ENCODE assay signal across 17 cellular contexts in genomic region chr3:8458711-8459110, GRCh38. TPM values are rescaled to one million over a fixed set of nuclear protein-coding genes. Genes with fewer than 3 reads are reported as not detected.
DNase-seq lines count a peak whose midpoint lies in the region; ATAC-seq, FAIRE-seq and TF ChIP-seq lines count a peak whose summit lies in the region.
"Had no signal": no experiment of that assay in that cellular context is flagged by ENCODE, and none has a peak within 500 bp of the region (broad histone marks: within the 10 kb centered on the region; RNA-seq: fewer than 3 reads in every experiment).

No MANE protein-coding gene starts in this region.

- TF ChIP-seq POLR2A in IMR-90 (IDR thresholded peaks at IDR 0.05; ENCODE audit: low read depth, low read length), result no peak

- peak overlapping the region; percentile 77 for H3K56ac ChIP-seq in IMR-90 (ENCODE audit: extremely low read depth, insufficient read depth, low read length)

- peak overlapping the region; percentile 42 to 72; a peak in 3 of 4 replicates for H4K8ac ChIP-seq in IMR-90 (ENCODE audit: low read depth in 2 of 2, low read length in 2 of 2)

- H3K9me3 ChIP-seq in IMR-90 (ENCODE audit: control insufficient read depth, insufficient read depth, low read length) (no peaks in the 10 kb centered on the region), fibroblast of lung (ENCODE audit: control insufficient read depth, insufficient read depth, low read depth, low read length) (no peaks in the 10 kb centered on the region)
- H3K9me3 ChIP-seq: esophagus muscularis mucosa had no signal

- H3K4me2 ChIP-seq in IMR-90 (ENCODE audit: low read depth, low read length) (peak overlapping the region; percentile 24; the same call in 1 of the 2 replicates), fibroblast of lung (ENCODE audit: extremely low read depth, insufficient read depth, low read length) (peak overlapping the region; percentile 44)

- peak overlapping the region; percentile 62 for H4K5ac ChIP-seq in IMR-90 (ENCODE audit: low read depth, low read length)

- peak overlapping the region; percentile 96 for H4K91ac ChIP-seq in IMR-90 (ENCODE audit: insufficient read depth, low read depth, low read length)

- peak overlapping the region; percentile 97 for H3K23ac ChIP-seq in IMR-90 (ENCODE audit: low read depth, low read length)

- peak overlapping the region; percentile 65 for H2AK5ac ChIP-seq in IMR-90 (ENCODE audit: low read depth, low read length)

- dilution Hi-C loops in IMR-90 (cut with HindIII; ENCODE audit: low sequenced_read_pairs, unreplicated experiment), result no loop called here

- peaks cover 0 to 4% (median 0%) of the 10 kb centered on the region in 9 donors for H3K9me3 Mint-ChIP-seq in naive thymus-derived CD8-positive, alpha-beta T cell
- H3K9me3 Mint-ChIP-seq: central memory CD8-positive, alpha-beta T cell; T-helper 1 cell treated with Interleukin-12 subunit alpha and Interleukin-12 subunit beta and Interleukin-4 antibody, amounts not matched to agents 30 μg/mL and 1 μg/mL, for 36 hours had no signal

- H4K20me1 ChIP-seq in IMR-90 (ENCODE audit: insufficient read depth, low read length) (no peaks in the 10 kb centered on the region), fibroblast of lung (ENCODE audit: control insufficient read depth, extremely low read depth, insufficient read depth, low read length) (no peaks in the 10 kb centered on the region)

- H3K79me2 ChIP-seq in fibroblast of lung (ENCODE audit: control insufficient read depth, insufficient read depth, low read length), result no peaks in the 10 kb centered on the region

- intact Hi-C loops in IMR-90 (cut with micrococcal nuclease), result loop anchor here (1.0 to 5.0 kb wide), 2 partner anchors 25 to 44 kb away; partner anchors contain the start of gene LMCD1
- intact Hi-C loops in posterior vena cava (cut with DNase I), result loop anchor here in 1 of 2 donors (5.0 kb wide), 1 partner anchor 39 kb away; no protein-coding TSS in a partner anchor

- no peaks in the 10 kb centered on the region for H3K4me1 Mint-ChIP-seq in naive thymus-derived CD8-positive, alpha-beta T cell
- H3K4me1 Mint-ChIP-seq: CD4-positive, CD25-positive, alpha-beta regulatory T cell; central memory CD8-positive, alpha-beta T cell had no signal

- peak; percentile 50 for ATAC-seq in IMR-90 (ENCODE audit: low read depth)
- no peak for ATAC-seq in HG02588 (IDR thresholded peaks at IDR 0.05; ENCODE audit: unreplicated experiment)
- ATAC-seq in naive thymus-derived CD8-positive, alpha-beta T cell, result no peak

- H3K9me1 ChIP-seq in IMR-90 (ENCODE audit: insufficient read depth, low read length), result peaks cover 17% of the 10 kb centered on the region

- in situ Hi-C loops in IMR-90 (cut with MboI; ENCODE audit: low sequenced_read_pairs), result loop anchor here (25.0 kb wide), 1 partner anchor 879 kb away; no protein-coding TSS in a partner anchor

- H3K27me3 ChIP-seq in IMR-90 (ENCODE audit: control insufficient read depth, insufficient read depth, low read length), result no peaks in the 10 kb centered on the region
- no peaks in the 10 kb centered on the region for H3K27me3 ChIP-seq in fibroblast of lung (ENCODE audit: control insufficient read depth, insufficient read depth, low read length)
- H3K27me3 ChIP-seq: esophagus muscularis mucosa had no signal

- WGBS in IMR-90 (ENCODE audit: extremely low coverage in 2 of 2, insufficient read length in 1 of 2), 2 experiments, result no CpG with 5 or more reads among the region's 6 CpGs

- no peak for TF ChIP-seq CTCF in AG09309 (IDR thresholded peaks at IDR 0.05; ENCODE audit: control insufficient read depth, insufficient read depth, low read depth, low read length, missing control alignments)
- TF ChIP-seq CTCF in IMR-90 (conservative IDR thresholded peaks at IDR 0.05; ENCODE audit: low read depth, low read length), result no peak
- TF ChIP-seq CTCF in fibroblast of lung (conservative IDR thresholded peaks at IDR 0.05 in 1 of 2, IDR thresholded peaks at IDR 0.05 in 1 of 2; ENCODE audit: low read depth in 1 of 2, low read length in 2 of 2), result no peak

- peak overlapping the region; percentile 84 for H3K18ac ChIP-seq in IMR-90 (ENCODE audit: low read depth, low read length)

- H3K4me3 ChIP-seq in AG09309 (ENCODE audit: control insufficient read depth, low read depth, low read length) (no peak overlapping the region), IMR-90 (ENCODE audit: insufficient read depth, low read depth, low read length) (no peak overlapping the region), fibroblast of lung (replicated peaks in 1 of 4; ENCODE audit: control extremely low read depth in 1 of 4, insufficient read depth in 1 of 4, low read depth in 3 of 4, low read length in 4 of 4) (no peak overlapping the region)
- H3K4me3 ChIP-seq: esophagus muscularis mucosa had no signal

- no peak for TF ChIP-seq RAD21 in IMR-90 (IDR thresholded peaks at IDR 0.05; ENCODE audit: low read length)

- BruUV-seq in IMR-90 (replicated peaks; lab: Mats Ljungman, UMichigan), result no TSS peak

- peak; percentile 89 for DNase-seq in AG09309 (ENCODE audit: low read depth)
- DNase-seq in IMR-90, result peak; percentile 95
- peak; percentile 87 to 98 for DNase-seq in fibroblast of lung (ENCODE audit: low read depth in 2 of 2)
- peak; percentile 90 for DNase-seq in posterior vena cava (ENCODE audit: low spot score)
- no peak for DNase-seq in NAMALWA (ENCODE audit: low spot score)
- DNase-seq in naive thymus-derived CD8-positive, alpha-beta T cell, result no peak
- DNase-seq in frontal cortex (ENCODE audit: low spot score in 2 of 2), result no peak
- DNase-seq: activated effector memory CD4-positive, alpha-beta T cell treated with Interleukin-2 at 50 U/mL for 16 hours; CD4-positive, CD25-positive, alpha-beta regulatory T cell; Kasumi-1; kidney glomerular epithelial cell; OCI-M1; stimulated activated CD4-positive, alpha-beta T cell treated with anti-CD3 and anti-CD28 coated beads, Interleukin-15, amount 100 ng/mL, for 24 hours had no signal

- peak overlapping the region; percentile 40 for H2AFZ ChIP-seq in IMR-90 (replicated peaks; ENCODE audit: low read length, poor library complexity)
- H2AFZ ChIP-seq in fibroblast of lung (ENCODE audit: low read length), result no peak overlapping the region

- H3K27ac Mint-ChIP-seq in naive thymus-derived CD8-positive, alpha-beta T cell, result no peak overlapping the region
- H3K27ac Mint-ChIP-seq: CD4-positive, CD25-positive, alpha-beta regulatory T cell; T-helper 1 cell treated with Interleukin-12 subunit alpha and Interleukin-12 subunit beta and Interleukin-4 antibody, amounts not matched to agents 30 μg/mL and 1 μg/mL, for 36 hours had no signal

- POLR2A ChIA-PET in IMR-90 (lab: Charles Lee; ENCODE audit: unreplicated experiment), result no interaction called here
- POLR2A ChIA-PET in naive thymus-derived CD8-positive, alpha-beta T cell (lab: Charles Lee), result no interaction called here

- H3K36me3 Mint-ChIP-seq in naive thymus-derived CD8-positive, alpha-beta T cell, result no peaks in the 10 kb centered on the region

- H2BK5ac ChIP-seq in IMR-90 (ENCODE audit: low read depth, low read length, poor library complexity, severe bottlenecking), result peak overlapping the region; percentile 92

- H3K9ac ChIP-seq in IMR-90 (ENCODE audit: low read depth, low read length), result no peak overlapping the region
- H3K9ac ChIP-seq in fibroblast of lung (ENCODE audit: insufficient read depth, low read length), result peak overlapping the region; percentile 30

- no peaks in the 10 kb centered on the region; a peak in 1 of 4 replicates for H3K79me1 ChIP-seq in IMR-90 (ENCODE audit: low read depth in 1 of 2, low read length in 2 of 2)

- H3K4me3 Mint-ChIP-seq in naive thymus-derived CD8-positive, alpha-beta T cell, result no peak overlapping the region
- H3K4me3 Mint-ChIP-seq: CD4-positive, CD25-positive, alpha-beta regulatory T cell; central memory CD8-positive, alpha-beta T cell; T-helper 1 cell treated with Interleukin-12 subunit alpha and Interleukin-12 subunit beta and Interleukin-4 antibody, amounts not matched to agents 30 μg/mL and 1 μg/mL, for 36 hours had no signal

- FAIRE-seq in frontal cortex (lab: Jason Lieb, UNC), result no peak

- H3K4ac ChIP-seq in IMR-90 (ENCODE audit: low read depth, low read length), result peak overlapping the region; percentile 98

- H3K4me1 ChIP-seq in IMR-90 (ENCODE audit: control insufficient read depth, insufficient read depth, low read length), result peaks cover 27% of the 10 kb centered on the region
- H3K4me1 ChIP-seq in fibroblast of lung (ENCODE audit: control insufficient read depth, extremely low read depth, insufficient read depth, low read length), result peaks cover 25% of the 10 kb centered on the region

- H3K27me3 Mint-ChIP-seq in naive thymus-derived CD8-positive, alpha-beta T cell, result peaks cover 2 to 20% (median 4%) of the 10 kb centered on the region in 5 donors
- H3K27me3 Mint-ChIP-seq: CD4-positive, CD25-positive, alpha-beta regulatory T cell had no signal

- peak overlapping the region; percentile 94 for H3K14ac ChIP-seq in IMR-90 (replicated peaks; ENCODE audit: low read depth, low read length)

- CTCF ChIA-PET in IMR-90 (lab: Yijun Ruan, JAX), result interaction anchor here (1.0 to 1.5 kb wide), 2 partner anchors 14 to 17 kb away, joined by 3 to 4 read pairs; no protein-coding TSS in a partner anchor

- H2BK120ac ChIP-seq in IMR-90 (ENCODE audit: low read depth, low read length), result peak overlapping the region; percentile 94

- peak overlapping the region; percentile 97 for H2BK20ac ChIP-seq in IMR-90 (ENCODE audit: low read depth, low read length)

- H3K36me3 ChIP-seq in IMR-90 (ENCODE audit: control insufficient read depth, insufficient read depth, low read length) (no peaks in the 10 kb centered on the region), fibroblast of lung (ENCODE audit: control insufficient read depth, insufficient read depth, low read length) (no peaks in the 10 kb centered on the region)
- H3K36me3 ChIP-seq: esophagus muscularis mucosa had no signal

- H3K27ac ChIP-seq in IMR-90 (ENCODE audit: insufficient read depth, low read length) (peak overlapping the region; percentile 88; the same call in 1 of the 2 replicates), fibroblast of lung (ENCODE audit: insufficient read depth, low read length) (peak overlapping the region; percentile 89)

- H2AK9ac ChIP-seq in IMR-90 (replicated peaks; ENCODE audit: low read depth, low read length, poor library complexity), result no peak overlapping the region

- peak overlapping the region; percentile 89; the same call in 2 of the 3 replicates for H2BK15ac ChIP-seq in IMR-90 (ENCODE audit: low read depth, low read length)

TF ChIP-seq in IMR-90, 13 proteins besides CTCF, POLR2A, EP300 and RAD21 (continues in another document):
- TF ChIP-seq FOS (IDR thresholded peaks at IDR 0.05; ENCODE audit: low read depth, low read length), result peak; percentile 8; the same call in 1 of the 2 replicates

RNA-seq across cellular contexts. Expression of gene LMCD1, which starts 42.9 kb away (rescaled TPM):
- total RNA-seq in IMR-90 (2012; rRNA removed) (33.6 and 50.0 TPM in 2 replicates), fibroblast of lung (40.1 and 60.1 TPM in 2 replicates), posterior vena cava (100 to 1,000 TPM; 221 to 834 TPM), frontal cortex (0.41 TPM)
- polyA plus RNA-seq in IMR-90 (2012; rRNA removed) (43.1 and 53.8 TPM in 2 replicates), fibroblast of lung (29.7 and 137 TPM in 2 replicates)
- 47.4 and 70.5 TPM in 2 replicates for polyA plus RNA-seq in IMR-90 (2012; cell fraction: cytosol; rRNA removed)
- 28.7 and 43.9 TPM in 2 replicates for polyA plus RNA-seq in IMR-90 (2012; cell fraction: nucleus; rRNA removed; ENCODE audit: low replicate concordance)
- polyA plus RNA-seq in fibroblast of lung (2012), result 33.1 and 156 TPM in 2 replicates
- polyA minus RNA-seq in fibroblast of lung (ENCODE audit: low replicate concordance), result 22.1 and 94.8 TPM in 2 replicates
- not detected for total RNA-seq in naive thymus-derived CD8-positive, alpha-beta T cell
- 1 to 10 TPM in 1 of 3 donors, not detected in 2; 1.2 TPM for polyA plus RNA-seq in naive thymus-derived CD8-positive, alpha-beta T cell

Comparison
In these comparisons a context has a peak if more than half of its experiments do, and no peak if none do; other contexts are left out.
1. DNase-seq: peak in AG09309 (single experiment), IMR-90 (single experiment), fibroblast of lung (2 of 2) and posterior vena cava (single experiment); none in NAMALWA (single experiment), naive thymus-derived CD8-positive, alpha-beta T cell (0 of 10) and frontal cortex (0 of 2).
2. RNA of gene LMCD1, which starts 42.9 kb away (total RNA-seq): 221 to 834 TPM in posterior vena cava, 40.1 to 60.1 TPM in fibroblast of lung and 33.6 to 50.0 TPM in IMR-90; 0.41 TPM in frontal cortex (single experiment) and not detected in naive thymus-derived CD8-positive, alpha-beta T cell; every median in the first group is over 10 times any median in the second.